ENCODE assay signal across 9 cellular contexts in genomic region chrX:134191276-134191675, GRCh38. TPM values are rescaled to one million over a fixed set of nuclear protein-coding genes. Genes with fewer than 3 reads are reported as not detected.
"Had no signal": no experiment of that assay in that cellular context is flagged by ENCODE, and none has a peak within 500 bp of the region (broad histone marks: within the 10 kb centered on the region; RNA-seq: fewer than 3 reads in every experiment).

No MANE protein-coding gene starts in this region.

- H3K4me3 Mint-ChIP-seq: GM23338, H9 had no signal

- H3K9me3 Mint-ChIP-seq: GM23338 had no signal

- H3K27ac Mint-ChIP-seq: GM23338, H9 had no signal

- H3K4me2 ChIP-seq: GM23338 had no signal

- ATAC-seq: GM23338, K562 had no signal

- FAIRE-seq: H1, H54, HTR-8/SVneo, K562 had no signal

- DNase-seq: H9, HCEC 1CT, IMR-90 had no signal

- H3K4me3 ChIP-seq: GM23338, K562 had no signal

RNA-seq across cellular contexts. Expression of gene CCDC160, which starts 45.7 kb away (rescaled TPM):
- total RNA-seq: HT-29, IMR-90, K562 had no signal
- polyA plus RNA-seq: IMR-90, K562 had no signal
